Comparison of ENCODE assay signal across 8 cellular contexts in genomic region chr2:216694201-216694825, GRCh38. TPM values are rescaled to one million over a fixed set of nuclear protein-coding genes. Genes with fewer than 3 reads are reported as not detected.
A peak's percentile ranks its signal among the peaks of the same experiment; 100 is the strongest.
DNase-seq lines count a peak whose midpoint lies in the region; ATAC-seq and TF ChIP-seq lines count a peak whose summit lies in the region.

No MANE protein-coding gene starts in this region.

- peak overlapping the region; percentile 36 to 64 (median 45) for H3K4me3 ChIP-seq in Peyer's patch
- peak overlapping the region; percentile 50 for H3K4me3 ChIP-seq in brain microvascular endothelial cell (ENCODE audit: low read depth, low read length)
- peak overlapping the region; percentile 82 to 91 (median 86) for H3K4me3 ChIP-seq in skeletal muscle tissue (ENCODE audit: low read length in 3 of 3)

- no peak for TF ChIP-seq POLR2A in Peyer's patch (IDR thresholded peaks at IDR 0.05)

- H3K36me3 ChIP-seq in Peyer's patch = no peaks in the 10 kb centered on the region
- H3K36me3 ChIP-seq in brain microvascular endothelial cell (replicated peaks) = no peaks in the 10 kb centered on the region
- H3K36me3 ChIP-seq in skeletal muscle tissue (ENCODE audit: control insufficient read depth in 3 of 3, insufficient read depth in 3 of 3, low read length in 3 of 3) = peaks cover 2 to 9% (median 4%) of the 10 kb centered on the region in 3 donors

- H3K27me3 ChIP-seq in Peyer's patch (peaks cover 0 to 24% of the 10 kb centered on the region in 2 donors), brain microvascular endothelial cell (replicated peaks) (no peaks in the 10 kb centered on the region), skeletal muscle tissue (ENCODE audit: control insufficient read depth in 3 of 3, insufficient read depth in 3 of 3, low read length in 3 of 3) (peaks cover 0 to 2% (median 0%) of the 10 kb centered on the region in 3 donors)

- H3K4me1 ChIP-seq in Peyer's patch = peaks cover 0 to 45% (median 5%) of the 10 kb centered on the region in 4 donors
- H3K4me1 ChIP-seq in skeletal muscle tissue (ENCODE audit: control insufficient read depth in 3 of 3, insufficient read depth in 3 of 3, low read length in 3 of 3) = peaks cover 41 to 59% (median 49%) of the 10 kb centered on the region in 3 donors

- H3K9me3 ChIP-seq in Peyer's patch = no peaks in the 10 kb centered on the region
- no peaks in the 10 kb centered on the region for H3K9me3 ChIP-seq in skeletal muscle tissue (ENCODE audit: control insufficient read depth in 3 of 3, low read length in 3 of 3)

- no peak for ATAC-seq in HG02973 (IDR thresholded peaks at IDR 0.05; ENCODE audit: unreplicated experiment)

- H3K9ac ChIP-seq in skeletal muscle tissue (ENCODE audit: low read depth in 1 of 3, low read length in 3 of 3) = peak overlapping the region; percentile 83 to 98 (median 97)

- peak overlapping the region; percentile 62 to 87 (median 70) for H3K27ac ChIP-seq in Peyer's patch
- H3K27ac ChIP-seq in brain microvascular endothelial cell = no peak overlapping the region
- peak overlapping the region; percentile 88 for H3K27ac ChIP-seq in skeletal muscle tissue (ENCODE audit: low read depth, low read length)

- DNase-seq in NCI-H1092 treated with DMSO at 0.1 percent for 48 hours (lab: John Stamatoyannopoulos, UW) (peak; percentile 53), NCI-H1092 (lab: John Stamatoyannopoulos, UW) (no peak), Peyer's patch (no peak), brain microvascular endothelial cell (peak; percentile 32), inferior parietal cortex (ENCODE audit: extremely low spot score) (peak; percentile 46), NCI-H1048 (lab: John Stamatoyannopoulos, UW) (no peak)

- in situ Hi-C loops in brain microvascular endothelial cell (cut with HindIII; ENCODE audit: low pct_ligation_motif_present, low sequenced_read_pairs) = loop anchor here (25.0 kb wide), 1 partner anchor 818 kb away; no protein-coding TSS in a partner anchor

- no peak for TF ChIP-seq CTCF in Peyer's patch (IDR thresholded peaks at IDR 0.05)
- TF ChIP-seq CTCF in brain microvascular endothelial cell (IDR thresholded peaks at IDR 0.05; ENCODE audit: low read depth, low read length, missing control alignments) = no peak

RNA-seq across cellular contexts. Expression of gene IGFBP5, which starts 1.0 kb away (rescaled TPM):
- total RNA-seq in Peyer's patch = 100 to 1,000 TPM in 1 of 4 donors, 10 to 100 TPM in 3; 41.5 to 183 (median 75.0) TPM
- 260 TPM for total RNA-seq in skeletal muscle tissue

Comparison
In these comparisons a context has a peak if more than half of its experiments do, and no peak if none do; other contexts are left out.
1. DNase-seq: peak in NCI-H1092 treated with DMSO at 0.1 percent for 48 hours (single experiment), brain microvascular endothelial cell (single experiment) and inferior parietal cortex (single experiment); none in NCI-H1092 (single experiment), Peyer's patch (0 of 3) and NCI-H1048 (single experiment).
2. Peak in every context shown above with its lines, with median percentiles within 50 percentile points of each other: H3K4me3 ChIP-seq.